Comparison of ENCODE assay signal across 8 cellular contexts in the genomic region with DNA sequence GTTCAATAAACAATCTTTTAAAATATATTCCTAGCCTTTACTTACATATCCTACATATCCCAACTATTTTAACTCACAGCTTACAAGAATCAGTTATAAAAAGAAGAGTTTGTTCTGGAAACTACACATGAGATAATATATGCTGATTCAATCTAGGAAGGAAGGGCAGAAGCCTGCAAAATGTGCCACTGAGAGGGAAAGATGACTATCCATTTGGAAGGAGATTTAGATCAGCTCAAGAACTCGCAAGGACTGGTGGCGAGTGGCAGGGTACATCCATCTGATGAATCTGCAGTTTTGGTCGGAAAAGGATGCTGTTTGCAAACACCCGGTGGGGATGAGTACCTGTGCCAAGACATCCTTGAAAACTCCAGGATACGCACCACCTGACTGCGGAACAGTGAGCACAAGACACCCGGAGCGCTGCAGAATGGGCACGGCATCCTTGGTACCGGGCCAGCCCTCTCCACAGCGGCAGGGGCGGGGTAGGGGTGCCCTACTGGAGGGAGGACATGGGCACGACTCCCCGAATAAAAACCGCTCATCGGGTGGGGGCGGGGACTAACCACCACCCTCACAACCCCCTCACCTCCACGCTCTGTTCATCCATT. TPM values are rescaled to one million over a fixed set of nuclear protein-coding genes. Genes with fewer than 3 reads are reported as not detected.
A peak's percentile ranks its signal among the peaks of the same experiment; 100 is the strongest.
DNase-seq lines count a peak whose midpoint lies in the region; ATAC-seq, FAIRE-seq and TF ChIP-seq lines count a peak whose summit lies in the region.

No MANE protein-coding gene starts in this region.

- FAIRE-seq in RCC 7860 (lab: Jason Lieb, UNC), result no peak

- H3K4me3 ChIP-seq in fibroblast of villous mesenchyme (ENCODE audit: low read depth, low read length) (peak overlapping the region; percentile 91), stomach smooth muscle (ENCODE audit: low read length in 2 of 2) (peak overlapping the region; percentile 88 to 97)

- no peaks in the 10 kb centered on the region for H3K27me3 ChIP-seq in stomach smooth muscle (ENCODE audit: control insufficient read depth in 1 of 2, insufficient read depth in 2 of 2, low read length in 2 of 2)

- H3K9me3 ChIP-seq in stomach smooth muscle (ENCODE audit: control insufficient read depth in 2 of 2, low read length in 2 of 2), result no peaks in the 10 kb centered on the region

- peak overlapping the region; percentile 73 to 80 for H3K9ac ChIP-seq in stomach smooth muscle (ENCODE audit: low read length in 2 of 2)

- TF ChIP-seq CTCF in fibroblast of villous mesenchyme (IDR thresholded peaks at IDR 0.05; ENCODE audit: insufficient read depth, low read depth, low read length) (no peak), neural crest cell (conservative IDR thresholded peaks at IDR 0.05) (no peak)

- H3K27me3 Mint-ChIP-seq in neural crest cell (ENCODE audit: low read depth), result peaks cover 3% of the 10 kb centered on the region

- no peaks in the 10 kb centered on the region for H3K36me3 ChIP-seq in stomach smooth muscle (ENCODE audit: control insufficient read depth in 2 of 2, insufficient read depth in 2 of 2, low read length in 2 of 2)

- peak; percentile 23 for ATAC-seq in GM19438 (IDR thresholded peaks at IDR 0.05; ENCODE audit: low read depth, unreplicated experiment)

- peaks cover 5% of the 10 kb centered on the region for H3K4me1 ChIP-seq in stomach smooth muscle (ENCODE audit: control insufficient read depth, insufficient read depth, low read length)

- peak; percentile 60 for DNase-seq in Ammon's horn (ENCODE audit: low spot score)
- peak; percentile 55 for DNase-seq in HK-2 (ENCODE audit: unreplicated experiment)
- peak; percentile 27 for DNase-seq in RCC 7860 (ENCODE audit: low spot score)
- DNase-seq in activated effector memory CD4-positive, alpha-beta T cell treated with anti-CD3 and anti-CD28 coated beads, Interleukin-2, amount 50 U/mL, for 16 hours, result peak; percentile 91
- peak; percentile 45 for DNase-seq in fibroblast of villous mesenchyme (ENCODE audit: low read depth)
- DNase-seq in neural crest cell (ENCODE audit: low read depth, low spot score), result no peak

- H3K4me3 Mint-ChIP-seq in neural crest cell, result peak overlapping the region; percentile 93

- peak overlapping the region; percentile 93 for H3K27ac Mint-ChIP-seq in neural crest cell (ENCODE audit: unreplicated experiment)

- H3K27ac ChIP-seq in stomach smooth muscle (ENCODE audit: low read length), result peak overlapping the region; percentile 88

- H3K36me3 Mint-ChIP-seq in neural crest cell (ENCODE audit: low read depth), result peaks cover 11% of the 10 kb centered on the region

- H3K9me3 Mint-ChIP-seq in neural crest cell, result no peaks in the 10 kb centered on the region

- H3K4me1 Mint-ChIP-seq in neural crest cell, result peaks cover 31% of the 10 kb centered on the region

RNA-seq across cellular contexts. Expression of a gene that starts 0.7 kb away (rescaled TPM):
- total RNA-seq in fibroblast of villous mesenchyme (44.1 and 62.6 TPM in 2 replicates), neural crest cell (38.6 and 39.0 TPM in 2 replicates)

RNA-seq across cellular contexts. Expression of a gene that starts 49.0 kb away (rescaled TPM):
- total RNA-seq in fibroblast of villous mesenchyme, result 52.2 and 68.2 TPM in 2 replicates
- total RNA-seq in neural crest cell, result 119 and 128 TPM in 2 replicates

RNA-seq across cellular contexts. Expression of a gene that starts 49.6 kb away (rescaled TPM):
- 8.4 and 11.2 TPM in 2 replicates for total RNA-seq in fibroblast of villous mesenchyme
- 77.2 and 78.8 TPM in 2 replicates for total RNA-seq in neural crest cell
